Comparison of ENCODE assay signal across 15 cellular contexts in the genomic region with DNA sequence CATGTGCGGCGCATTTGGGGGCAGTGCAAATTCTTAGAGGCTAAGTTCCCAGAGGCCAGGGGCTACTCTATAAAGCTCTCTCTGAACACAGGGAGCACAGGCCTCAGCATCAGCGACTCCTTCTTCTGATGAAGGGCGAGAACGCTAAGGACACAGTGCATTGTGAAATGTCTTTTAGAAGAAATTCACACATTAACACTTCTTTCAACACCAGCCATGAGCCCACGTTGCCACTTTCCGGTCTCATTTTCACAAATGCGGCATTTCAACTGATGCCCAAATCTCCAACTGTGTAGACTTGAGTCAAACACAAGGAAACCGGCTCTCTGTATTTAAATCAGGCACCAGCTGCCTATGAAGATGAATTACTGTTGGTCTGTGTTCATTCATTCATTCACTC.
DNase-seq lines count a peak whose midpoint lies in the region; ATAC-seq and TF ChIP-seq lines count a peak whose summit lies in the region.
"Had no signal": no experiment of that assay in that cellular context is flagged by ENCODE, and none has a peak within 500 bp of the region (broad histone marks: within the 10 kb centered on the region; RNA-seq: fewer than 3 reads in every experiment).

No MANE protein-coding gene starts in this region.

- H3K4me3 ChIP-seq in GM23338 (no peak overlapping the region), neural progenitor cell (no peak overlapping the region)

- H3K9me3 ChIP-seq in neural progenitor cell (ENCODE audit: low read depth): no peaks in the 10 kb centered on the region
- H3K9me3 ChIP-seq: BE2C, Caco-2 had no signal

- H3K4me2 ChIP-seq in GM23338 (no peak overlapping the region), neural progenitor cell (no peak overlapping the region)

- ATAC-seq in GM23338: no peak
- no peak for ATAC-seq in left lobe of liver
- no peak for ATAC-seq in GM21390 (IDR thresholded peaks at IDR 0.05; ENCODE audit: unreplicated experiment)

- H3F3A ChIP-seq in GM23338 (replicated peaks; ENCODE audit: low read depth) (0 out of 2 replicates have a peak, but pooled peaks cover 4% of the 10 kb centered on the region), neural progenitor cell (ENCODE audit: low read depth) (no peaks in the 10 kb centered on the region)

- H3K4me1 Mint-ChIP-seq in GM23338 (peaks cover 45% of the 10 kb centered on the region), endothelial cell (ENCODE audit: unreplicated experiment) (peaks cover 13% of the 10 kb centered on the region), neural progenitor cell (no peaks in the 10 kb centered on the region)

- H3K27me3 Mint-ChIP-seq in GM23338 (ENCODE audit: insufficient read depth, low read depth, poor library complexity) (peaks cover 16% of the 10 kb centered on the region), endothelial cell (ENCODE audit: unreplicated experiment) (peaks cover 8% of the 10 kb centered on the region), neural progenitor cell (ENCODE audit: insufficient read depth, low read depth) (peaks cover 7% of the 10 kb centered on the region)
- H3K27me3 Mint-ChIP-seq: CD8-positive, alpha-beta memory T cell had no signal

- peaks cover 10% of the 10 kb centered on the region; the same call in 1 of the 2 replicates for H3K9me2 ChIP-seq in GM23338 (ENCODE audit: insufficient read depth)

- H3K36me3 Mint-ChIP-seq in GM23338 (ENCODE audit: low read depth): peaks cover 56% of the 10 kb centered on the region
- peaks cover 22% of the 10 kb centered on the region for H3K36me3 Mint-ChIP-seq in endothelial cell (ENCODE audit: low read depth, unreplicated experiment)
- peaks cover 18% of the 10 kb centered on the region for H3K36me3 Mint-ChIP-seq in neural progenitor cell

- H3K27ac Mint-ChIP-seq in GM23338 (no peak overlapping the region), endothelial cell (ENCODE audit: unreplicated experiment) (peak overlapping the region; percentile 25), neural progenitor cell (peak overlapping the region; percentile 21)

- no peaks in the 10 kb centered on the region for H3K36me3 ChIP-seq in GM23338 (ENCODE audit: insufficient read depth)
- no peaks in the 10 kb centered on the region for H3K36me3 ChIP-seq in neural progenitor cell
- H3K36me3 ChIP-seq: BE2C had no signal

- H3K27me3 ChIP-seq in GM23338 (ENCODE audit: insufficient read depth) (no peaks in the 10 kb centered on the region), neural progenitor cell (no peaks in the 10 kb centered on the region)
- H3K27me3 ChIP-seq: BE2C had no signal

- H3K9ac ChIP-seq in neural progenitor cell: no peak overlapping the region

- H4K20me1 ChIP-seq in GM23338 (replicated peaks; ENCODE audit: insufficient read depth) (peaks cover 35% of the 10 kb centered on the region), neural progenitor cell (ENCODE audit: low read depth) (peaks cover 12% of the 10 kb centered on the region)

- H3K79me2 ChIP-seq in GM23338 (replicated peaks; ENCODE audit: insufficient read depth) (peaks cover 100% of the 10 kb centered on the region), neural progenitor cell (ENCODE audit: low read depth) (peaks cover 48% of the 10 kb centered on the region)

- TF ChIP-seq CTCF in GM23338 (conservative IDR thresholded peaks at IDR 0.05; ENCODE audit: low read depth in 2 of 2) (no peak), endothelial cell (IDR thresholded peaks at IDR 0.05; ENCODE audit: unreplicated experiment) (no peak), neural progenitor cell (IDR thresholded peaks at IDR 0.05) (no peak)

- peak overlapping the region; percentile 32; the same call in 1 of the 2 replicates for H3K27ac ChIP-seq in GM23338 (ENCODE audit: low read depth)
- H3K27ac ChIP-seq in neural progenitor cell: no peak overlapping the region

- H3K9me3 Mint-ChIP-seq in GM23338: no peaks in the 10 kb centered on the region
- no peaks in the 10 kb centered on the region for H3K9me3 Mint-ChIP-seq in endothelial cell (ENCODE audit: unreplicated experiment)
- H3K9me3 Mint-ChIP-seq in neural progenitor cell: peaks cover 8% of the 10 kb centered on the region
- H3K9me3 Mint-ChIP-seq: CD14-positive monocyte; CD8-positive, alpha-beta memory T cell had no signal

- H3K4me1 ChIP-seq in GM23338 (ENCODE audit: insufficient read depth): peaks cover 12% of the 10 kb centered on the region
- H3K4me1 ChIP-seq in neural progenitor cell: peaks cover 3% of the 10 kb centered on the region
- H3K4me1 ChIP-seq: Caco-2 had no signal

- H3K4me3 Mint-ChIP-seq in GM23338 (no peak overlapping the region), endothelial cell (ENCODE audit: unreplicated experiment) (no peak overlapping the region), neural progenitor cell (no peak overlapping the region)
- H3K4me3 Mint-ChIP-seq: CD14-positive monocyte; CD8-positive, alpha-beta memory T cell; H9 had no signal

- H2AFZ ChIP-seq in GM23338 (no peak overlapping the region), neural progenitor cell (replicated peaks) (no peak overlapping the region)

- no peak for DNase-seq in GM23338 (ENCODE audit: low spot score)
- no peak for DNase-seq in endothelial cell (ENCODE audit: low spot score)
- DNase-seq in neural progenitor cell (ENCODE audit: low spot score): no peak
- no peak for DNase-seq in midbrain (lab: John Stamatoyannopoulos, UW)
- DNase-seq in KG1 (lab: John Stamatoyannopoulos, UW): no peak
- DNase-seq in left lobe of liver (ENCODE audit: low spot score): no peak
- DNase-seq: BE2C; Caco-2; CD8-positive, alpha-beta memory T cell; DND-41; GF-D8; GOT3; H9 had no signal

TF ChIP-seq in GM23338, 12 proteins besides CTCF, POLR2A, EP300 and RAD21:
- TF ChIP-seq EZH2 (IDR thresholded peaks at IDR 0.05; ENCODE audit: low read depth, unreplicated experiment): no peak
- no peak for TF ChIP-seq ZNF114 (CRISPR knock-in tag; IDR thresholded peaks at IDR 0.05)
- TF ChIP-seq EZH2phosphoT487 (IDR thresholded peaks at IDR 0.05; ENCODE audit: unreplicated experiment): no peak
- no peak for TF ChIP-seq JUNB (IDR thresholded peaks at IDR 0.05; ENCODE audit: unreplicated experiment)
